Comparison of ENCODE assay signal across 21 cellular contexts in genomic region chr20:7264137-7264536, GRCh38.
"Had no signal": no experiment of that assay in that cellular context is flagged by ENCODE, and none has a peak within 500 bp of the region (broad histone marks: within the 10 kb centered on the region; RNA-seq: fewer than 3 reads in every experiment).

No MANE protein-coding gene starts in this region.

- H3K4me2 ChIP-seq: smooth muscle cell had no signal

- H3K4me1 ChIP-seq: gastrocnemius medialis, heart right ventricle, left lung, lower lobe of right lung, pancreas, stomach had no signal

- H3K36me3 Mint-ChIP-seq: natural killer cell treated with Interleukin-12 subunit alpha and Interleukin-12 subunit beta and Interleukin-15 and Interleukin-18, amount 100 ng/mL, for 72 hours; stimulated activated naive B cell treated with anti-CD40 and anti-IgM and Interleukin-4, amounts not matched to agents 10 μg/mL and 1 μg/mL and 100 μg/mL, for 72 hours had no signal

- H3K27ac Mint-ChIP-seq: dendritic cell treated with granulocyte-macrophage colony-stimulating factor and Interleukin-4, amounts not matched to agents 40 ng/mL and 50 ng/mL, for 4 days; effector memory CD8-positive, alpha-beta T cell; natural killer cell treated with Interleukin-12 subunit alpha and Interleukin-12 subunit beta and Interleukin-15 and Interleukin-18, amount 100 ng/mL, for 72 hours; progenitor cell of endocrine pancreas; stimulated activated naive B cell treated with anti-CD40 and anti-IgM and Interleukin-4, amounts not matched to agents 10 μg/mL and 1 μg/mL and 100 μg/mL, for 72 hours had no signal

- DNase-seq: cerebellar nuclear complex; effector memory CD8-positive, alpha-beta T cell; gastrocnemius medialis; heart right ventricle; hypothalamus; kidney glomerular epithelial cell; left lung; lower lobe of right lung; mesenchymal stem cell; midbrain; occipital lobe; pancreas; right cardiac atrium; stimulated activated CD4-positive, alpha-beta T cell treated with anti-CD3 and anti-CD28 coated beads, Interleukin-4, amount 100 ng/mL, for 4 hours; stimulated activated naive B cell treated with anti-CD40 and anti-IgM and Interleukin-4, amounts not matched to agents 10 μg/mL and 1 μg/mL and 100 μg/mL, for 72 hours; stomach; trophoblast cell had no signal

- ATAC-seq: effector memory CD8-positive, alpha-beta T cell; gastrocnemius medialis; heart right ventricle; left lung; lower lobe of right lung; natural killer cell treated with Interleukin-12 subunit alpha and Interleukin-12 subunit beta and Interleukin-15 and Interleukin-18, amount 100 ng/mL, for 72 hours; pancreas; right cardiac atrium; stimulated activated naive B cell treated with anti-CD40 and anti-IgM and Interleukin-4, amounts not matched to agents 10 μg/mL and 1 μg/mL and 100 μg/mL, for 72 hours had no signal

- H3K36me3 ChIP-seq: gastrocnemius medialis, heart right ventricle, left lung, lower lobe of right lung, pancreas, stomach had no signal

- H3K27me3 ChIP-seq: gastrocnemius medialis, heart right ventricle, left lung, pancreas, stomach had no signal

- H3K4me1 Mint-ChIP-seq: stimulated activated naive B cell treated with anti-CD40 and anti-IgM and Interleukin-4, amounts not matched to agents 10 μg/mL and 1 μg/mL and 100 μg/mL, for 72 hours had no signal

- H3K27ac ChIP-seq: gastrocnemius medialis, heart right ventricle, left lung, lower lobe of right lung, pancreas, stomach had no signal

- H3K9me3 Mint-ChIP-seq: dendritic cell treated with granulocyte-macrophage colony-stimulating factor and Interleukin-4, amounts not matched to agents 40 ng/mL and 50 ng/mL, for 4 days had no signal

- H3K4me3 ChIP-seq: gastrocnemius medialis, heart right ventricle, left lung, lower lobe of right lung, pancreas, smooth muscle cell, stomach had no signal

- H3K9me3 ChIP-seq: gastrocnemius medialis, left lung, lower lobe of right lung, pancreas, stomach had no signal

- H3K4me3 Mint-ChIP-seq: dendritic cell treated with granulocyte-macrophage colony-stimulating factor and Interleukin-4, amounts not matched to agents 40 ng/mL and 50 ng/mL, for 4 days; effector memory CD8-positive, alpha-beta T cell; natural killer cell treated with Interleukin-12 subunit alpha and Interleukin-12 subunit beta and Interleukin-15 and Interleukin-18, amount 100 ng/mL, for 72 hours; stimulated activated naive B cell treated with anti-CD40 and anti-IgM and Interleukin-4, amounts not matched to agents 10 μg/mL and 1 μg/mL and 100 μg/mL, for 72 hours had no signal

- H3K27me3 Mint-ChIP-seq: dendritic cell treated with granulocyte-macrophage colony-stimulating factor and Interleukin-4, amounts not matched to agents 40 ng/mL and 50 ng/mL, for 4 days; effector memory CD8-positive, alpha-beta T cell; natural killer cell treated with Interleukin-12 subunit alpha and Interleukin-12 subunit beta and Interleukin-15 and Interleukin-18, amount 100 ng/mL, for 72 hours; progenitor cell of endocrine pancreas; stimulated activated naive B cell treated with anti-CD40 and anti-IgM and Interleukin-4, amounts not matched to agents 10 μg/mL and 1 μg/mL and 100 μg/mL, for 72 hours had no signal
